In the genomic region with DNA sequence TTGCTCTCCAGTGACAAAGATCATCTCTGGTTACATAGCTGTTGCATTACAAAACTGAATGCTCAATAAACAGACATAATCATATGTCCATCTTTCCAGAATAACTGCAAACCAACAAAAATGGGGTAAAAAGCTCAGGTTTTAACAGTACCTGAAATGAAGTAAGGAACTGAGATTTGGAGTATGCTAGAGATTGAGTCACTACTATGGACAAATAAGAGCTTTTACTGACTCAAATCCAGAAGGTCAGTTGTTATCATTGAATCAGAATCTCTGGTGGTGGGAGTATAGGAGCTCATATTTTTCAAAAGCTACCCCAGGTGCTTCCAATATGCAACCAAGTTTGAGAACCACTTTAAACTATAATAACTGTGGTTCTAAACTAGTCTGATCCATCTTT, we compare ENCODE assay signal across 17 cellular contexts.
"Had no signal": no experiment of that assay in that cellular context is flagged by ENCODE, and none has a peak within 500 bp of the region (broad histone marks: within the 10 kb centered on the region; RNA-seq: fewer than 3 reads in every experiment).

No MANE protein-coding gene starts in this region.

- H3K9me3 Mint-ChIP-seq: activated CD4-positive, alpha-beta T cell treated with anti-CD3 and anti-CD28 coated beads, Interleukin-2, amount 10 ng/mL, durations not matched to agents 7 days and 5 days; neural progenitor cell; stimulated activated naive CD8-positive, alpha-beta T cell treated with anti-CD3 and anti-CD28 coated beads, Interleukin-15, Interleukin-2, amounts not matched to agents 100 ng/mL and 50 ng/mL, for 24 hours; T-helper 2 cell treated with Interferon-gamma antibody and Interleukin-4, amounts not matched to agents 5 μg/mL and 100 μg/mL, for 36 hours; type B pancreatic cell had no signal

- H3K4me3 ChIP-seq: esophagus muscularis mucosa, gastroesophageal sphincter, heart right ventricle, left lung, neural progenitor cell, prostate gland, suprapubic skin had no signal

- H3K9me3 ChIP-seq: esophagus muscularis mucosa, gastroesophageal sphincter, heart right ventricle, left lung, prostate gland, suprapubic skin had no signal

- H3K36me3 ChIP-seq: gastroesophageal sphincter, prostate gland, suprapubic skin had no signal

- H3K27ac Mint-ChIP-seq: neural progenitor cell had no signal

- H3K4me1 ChIP-seq: prostate gland had no signal

- H3K27me3 Mint-ChIP-seq: activated CD4-positive, alpha-beta T cell treated with anti-CD3 and anti-CD28 coated beads, Interleukin-2, amount 10 ng/mL, durations not matched to agents 7 days and 5 days; stimulated activated naive CD8-positive, alpha-beta T cell treated with anti-CD3 and anti-CD28 coated beads, Interleukin-15, Interleukin-2, amounts not matched to agents 100 ng/mL and 50 ng/mL, for 24 hours; type B pancreatic cell had no signal

- H3K4me3 Mint-ChIP-seq: activated CD4-positive, alpha-beta T cell treated with anti-CD3 and anti-CD28 coated beads, Interleukin-2, amount 10 ng/mL, durations not matched to agents 7 days and 5 days; neural progenitor cell; stimulated activated naive CD8-positive, alpha-beta T cell treated with anti-CD3 and anti-CD28 coated beads, Interleukin-15, Interleukin-2, amounts not matched to agents 100 ng/mL and 50 ng/mL, for 24 hours; type B pancreatic cell had no signal

- H3K36me3 Mint-ChIP-seq: type B pancreatic cell had no signal

- H3K27ac ChIP-seq: esophagus muscularis mucosa, gastroesophageal sphincter, neural progenitor cell, prostate gland, suprapubic skin had no signal

- H3K27me3 ChIP-seq: esophagus muscularis mucosa, gastroesophageal sphincter, heart right ventricle, left lung, neural progenitor cell, suprapubic skin had no signal

- ATAC-seq: gastroesophageal sphincter, heart right ventricle, left lung, right cardiac atrium had no signal

- DNase-seq: activated CD4-positive, alpha-beta T cell treated with anti-CD3 and anti-CD28 coated beads, Interleukin-2, amount 10 ng/mL, durations not matched to agents 7 days and 5 days; activated naive CD4-positive, alpha-beta T cell treated with Interleukin-2 at 50 U/mL for 16 hours; amniotic stem cell; effector CD4-positive, alpha-beta T cell; heart right ventricle; left lung; midbrain; right cardiac atrium; stimulated activated CD4-positive, alpha-beta T cell treated with anti-CD3 and anti-CD28 coated beads, Interleukin-2, amount 100 ng/mL, for 24 hours had no signal
